Comparison of ENCODE assay signal across 2 cellular contexts in the genomic region with DNA sequence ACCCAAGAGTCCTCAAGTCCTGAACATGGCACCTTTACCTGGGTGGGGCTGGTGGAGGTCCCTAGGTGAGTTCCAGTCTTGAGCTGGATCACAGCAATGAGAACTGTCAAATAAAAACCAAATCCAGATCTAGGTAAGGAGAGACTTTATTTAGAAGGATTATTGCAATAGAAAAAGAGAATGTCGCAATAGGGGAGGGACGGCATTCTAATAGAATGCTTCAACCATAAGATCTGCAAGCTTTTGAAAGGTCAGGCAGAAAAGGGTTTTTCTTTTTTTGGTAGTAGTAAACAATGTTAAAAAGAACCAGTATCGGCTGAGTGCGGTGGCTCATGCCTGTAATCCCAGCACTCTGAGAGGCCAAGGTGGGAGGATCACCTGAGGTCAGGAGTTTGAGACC.
TF ChIP-seq lines count a peak whose summit lies in the region.

No MANE protein-coding gene starts in this region.

TF ChIP-seq in H1, 55 proteins besides CTCF, POLR2A, EP300 and RAD21:
- TF ChIP-seq CEBPB (IDR thresholded peaks at IDR 0.05; ENCODE audit: low read depth, low read length), result peak; percentile 85
- no peak for TF ChIP-seq ASH2L (IDR thresholded peaks at IDR 0.05; ENCODE audit: low read length)
- no peak for TF ChIP-seq MAX (IDR thresholded peaks at IDR 0.05)
- no peak for TF ChIP-seq EZH2 (IDR thresholded peaks at IDR 0.05; ENCODE audit: low read depth, low read length, severe bottlenecking)

TF ChIP-seq in GM12891, 5 proteins besides CTCF, POLR2A, EP300 and RAD21:
- no peak for TF ChIP-seq SPI1 (IDR thresholded peaks at IDR 0.05; ENCODE audit: low read depth, low read length)
- no peak for TF ChIP-seq TAF1 (IDR thresholded peaks at IDR 0.05; ENCODE audit: low read depth, low read length)
- TF ChIP-seq POLR2AphosphoS5 (IDR thresholded peaks at IDR 0.05; ENCODE audit: low read depth, low read length), result no peak
- no peak for TF ChIP-seq PAX5 (IDR thresholded peaks at IDR 0.05; ENCODE audit: insufficient read depth, low read length, severe bottlenecking)
- TF ChIP-seq POU2F2 (IDR thresholded peaks at IDR 0.05; ENCODE audit: low read depth, low read length), result no peak
